Comparison of ENCODE assay signal across 8 cellular contexts in the genomic region with DNA sequence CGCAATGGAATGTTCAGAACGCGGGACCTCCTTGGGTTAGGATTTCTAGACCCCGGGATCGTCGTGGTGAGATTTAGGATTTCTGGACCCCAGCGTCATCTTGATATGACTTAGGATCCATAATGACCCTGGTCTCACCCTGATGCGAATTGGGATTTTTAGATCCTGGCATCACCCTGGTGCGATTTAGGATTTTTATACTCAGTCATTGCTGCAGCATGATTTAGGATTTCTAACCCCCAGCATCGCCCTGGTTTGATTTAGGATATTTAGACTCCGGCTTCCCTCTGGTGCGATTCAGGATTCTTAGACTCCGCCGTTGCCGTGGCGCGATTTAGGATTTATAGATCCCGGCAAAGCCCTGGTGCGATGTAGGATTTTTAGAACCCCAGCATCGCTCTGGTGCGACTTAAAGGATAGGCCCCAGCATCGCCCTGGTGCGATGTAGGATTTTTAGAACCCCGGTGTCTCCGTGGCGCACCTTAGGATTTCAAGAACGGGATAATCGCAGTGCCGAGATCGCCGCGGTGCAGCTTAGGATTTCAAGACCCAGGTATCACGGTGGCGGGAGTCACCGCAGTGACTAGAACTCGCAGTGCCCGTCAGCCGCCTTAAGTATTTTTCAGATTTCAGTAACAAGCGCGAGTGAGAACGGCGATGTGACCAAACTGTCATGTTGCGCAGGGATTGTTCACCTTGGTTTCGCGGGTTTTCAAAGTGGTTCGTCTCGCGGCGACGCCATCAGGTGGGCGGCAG. TPM values are rescaled to one million over a fixed set of nuclear protein-coding genes. Genes with fewer than 3 reads are reported as not detected.
DNase-seq lines count a peak whose midpoint lies in the region; ATAC-seq and TF ChIP-seq lines count a peak whose summit lies in the region.

No MANE protein-coding gene starts in this region.

- peaks cover 64% of the 10 kb centered on the region for H3K27me3 Mint-ChIP-seq in activated CD8-positive, alpha-beta memory T cell treated with anti-CD3 and anti-CD28 coated beads, Interleukin-2, amount 10 ng/mL, durations not matched to agents 7 days and 5 days
- H3K27me3 Mint-ChIP-seq in activated naive CD8-positive, alpha-beta T cell: peaks cover 4% of the 10 kb centered on the region

- peaks cover 6% of the 10 kb centered on the region for H3K9me3 ChIP-seq in iPS-18c (ENCODE audit: control insufficient read depth, insufficient read depth, low read length)

- peak; percentile 15 for DNase-seq in activated CD8-positive, alpha-beta memory T cell treated with anti-CD3 and anti-CD28 coated beads, Interleukin-2, amount 50 U/mL, for 4 hours
- DNase-seq in activated CD8-positive, alpha-beta memory T cell treated with anti-CD3 and anti-CD28 coated beads, Interleukin-2, amount 10 ng/mL, durations not matched to agents 7 days and 5 days: no peak
- DNase-seq in SIG-M5 (lab: John Stamatoyannopoulos, UW): no peak
- no peak for DNase-seq in NCI-H2029 treated with DMSO at 0.1 percent for 48 hours (lab: John Stamatoyannopoulos, UW)

- H3K4me3 ChIP-seq in iPS-18c (ENCODE audit: insufficient read depth, low read depth, low read length): peak overlapping the region; percentile 50

- H3K4me3 Mint-ChIP-seq in activated CD8-positive, alpha-beta memory T cell treated with anti-CD3 and anti-CD28 coated beads, Interleukin-2, amount 10 ng/mL, durations not matched to agents 7 days and 5 days: no peak overlapping the region
- H3K4me3 Mint-ChIP-seq in activated naive CD8-positive, alpha-beta T cell: peak overlapping the region; percentile 86

- peaks cover 5% of the 10 kb centered on the region for H3K36me3 Mint-ChIP-seq in activated CD8-positive, alpha-beta memory T cell treated with anti-CD3 and anti-CD28 coated beads, Interleukin-2, amount 10 ng/mL, durations not matched to agents 7 days and 5 days
- peaks cover 5% of the 10 kb centered on the region for H3K36me3 Mint-ChIP-seq in activated naive CD8-positive, alpha-beta T cell

- TF ChIP-seq POLR2A in GM18505 (IDR thresholded peaks at IDR 0.05; ENCODE audit: borderline replicate concordance, extremely low read depth, insufficient read depth, insufficient read length): no peak

- H3K4me1 Mint-ChIP-seq in activated CD8-positive, alpha-beta memory T cell treated with anti-CD3 and anti-CD28 coated beads, Interleukin-2, amount 10 ng/mL, durations not matched to agents 7 days and 5 days: peaks cover 13% of the 10 kb centered on the region
- peaks cover 15% of the 10 kb centered on the region for H3K4me1 Mint-ChIP-seq in activated naive CD8-positive, alpha-beta T cell (ENCODE audit: low read depth)

- H3K27ac Mint-ChIP-seq in activated CD8-positive, alpha-beta memory T cell treated with anti-CD3 and anti-CD28 coated beads, Interleukin-2, amount 10 ng/mL, durations not matched to agents 7 days and 5 days: no peak overlapping the region
- H3K27ac Mint-ChIP-seq in activated naive CD8-positive, alpha-beta T cell: peak overlapping the region; percentile 13

- H3K9me3 Mint-ChIP-seq in activated CD8-positive, alpha-beta memory T cell treated with anti-CD3 and anti-CD28 coated beads, Interleukin-2, amount 10 ng/mL, durations not matched to agents 7 days and 5 days (ENCODE audit: low read depth): no peaks in the 10 kb centered on the region
- H3K9me3 Mint-ChIP-seq in activated naive CD8-positive, alpha-beta T cell (ENCODE audit: low read depth): no peaks in the 10 kb centered on the region

- ATAC-seq in activated CD8-positive, alpha-beta memory T cell treated with anti-CD3 and anti-CD28 coated beads, Interleukin-2, amount 10 ng/mL, durations not matched to agents 7 days and 5 days: no peak
- ATAC-seq in GM18505 (IDR thresholded peaks at IDR 0.05; ENCODE audit: unreplicated experiment): no peak

- H3K27ac ChIP-seq in temporal lobe (ENCODE audit: low read depth, low read length): peak overlapping the region; percentile 40

- CTCF ChIA-PET in activated CD8-positive, alpha-beta memory T cell treated with anti-CD3 and anti-CD28 coated beads, Interleukin-2, amount 10 ng/mL, durations not matched to agents 7 days and 5 days (lab: Charles Lee): no interaction called here

RNA-seq across cellular contexts. Expression of a gene that starts 0.8 kb away (rescaled TPM):
- 1 to 10 TPM; 2.5 to 3.2 TPM for total RNA-seq in activated CD8-positive, alpha-beta memory T cell treated with anti-CD3 and anti-CD28 coated beads, Interleukin-2, amount 10 ng/mL, durations not matched to agents 7 days and 5 days
- total RNA-seq in temporal lobe: 68.1 TPM

RNA-seq across cellular contexts. Expression of a gene that starts 51.9 kb away (rescaled TPM):
- 10 to 100 TPM; 22.0 to 23.3 TPM for total RNA-seq in activated CD8-positive, alpha-beta memory T cell treated with anti-CD3 and anti-CD28 coated beads, Interleukin-2, amount 10 ng/mL, durations not matched to agents 7 days and 5 days
- total RNA-seq in temporal lobe: 15.0 TPM

Comparison
In these comparisons a context has a peak if more than half of its experiments do, and no peak if none do; other contexts are left out.
1. RNA of a gene that starts 0.8 kb away (total RNA-seq): 68.1 TPM in temporal lobe (single experiment); 2.5 to 3.2 TPM in activated CD8-positive, alpha-beta memory T cell treated with anti-CD3 and anti-CD28 coated beads, Interleukin-2, amount 10 ng/mL, durations not matched to agents 7 days and 5 days; every median in the first group is over 10 times any median in the second.